In the genomic region with DNA sequence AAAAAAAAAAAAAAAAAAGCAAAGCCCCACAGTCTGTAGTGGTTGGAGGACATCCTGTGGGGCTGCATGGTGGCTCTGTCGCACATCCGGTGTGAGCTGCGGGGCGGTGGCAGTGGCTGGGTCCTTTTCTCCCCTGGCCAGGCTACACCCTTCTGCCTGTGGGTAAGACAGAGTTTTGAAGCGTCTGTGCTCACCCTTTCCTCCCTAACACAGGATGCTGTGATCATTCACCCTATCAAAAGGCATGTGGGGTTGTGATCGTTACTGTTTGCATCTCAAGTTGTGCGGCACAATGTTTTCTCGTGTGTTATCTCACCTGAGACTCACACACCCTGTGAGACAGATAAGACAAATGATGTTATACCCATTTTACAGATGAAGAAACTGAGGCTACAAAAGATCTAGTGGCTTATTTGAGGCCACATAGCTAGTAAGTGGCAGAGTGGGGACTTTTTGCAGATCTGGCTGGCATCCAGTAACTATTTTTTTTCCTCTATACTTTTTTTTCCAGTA, we compare ENCODE assay signal across 9 cellular contexts.
DNase-seq lines count a peak whose midpoint lies in the region; ATAC-seq lines count a peak whose summit lies in the region.
"Had no signal": no experiment of that assay in that cellular context is flagged by ENCODE, and none has a peak within 500 bp of the region (broad histone marks: within the 10 kb centered on the region; RNA-seq: fewer than 3 reads in every experiment).

No MANE protein-coding gene starts in this region.

- H3K4me3 ChIP-seq in skin epidermis: no peak overlapping the region

- peak; percentile 88 for ATAC-seq in GM19372 (IDR thresholded peaks at IDR 0.05; ENCODE audit: low read depth, unreplicated experiment)
- ATAC-seq in HG03280 (IDR thresholded peaks at IDR 0.05; ENCODE audit: unreplicated experiment): peak; percentile 75

- H3K27ac ChIP-seq in skin epidermis: peak overlapping the region in 14 of 21 experiments; percentile 18 to 87 (median 68)
- H3K27ac ChIP-seq: epithelial cell of prostate had no signal

- DNase-seq in activated T-cell treated with anti-CD3 and anti-CD28 coated beads for 1 hour (ENCODE audit: low read depth): peak; percentile 58
- no peak for DNase-seq in amniotic stem cell (lab: John Stamatoyannopoulos, UW)
- DNase-seq in NCI-H69 (lab: John Stamatoyannopoulos, UW): no peak
- no peak for DNase-seq in COR-L47 (lab: John Stamatoyannopoulos, UW)
- DNase-seq in glomerular visceral epithelial cell (ENCODE audit: extremely low spot score): no peak
